In the genomic region with DNA sequence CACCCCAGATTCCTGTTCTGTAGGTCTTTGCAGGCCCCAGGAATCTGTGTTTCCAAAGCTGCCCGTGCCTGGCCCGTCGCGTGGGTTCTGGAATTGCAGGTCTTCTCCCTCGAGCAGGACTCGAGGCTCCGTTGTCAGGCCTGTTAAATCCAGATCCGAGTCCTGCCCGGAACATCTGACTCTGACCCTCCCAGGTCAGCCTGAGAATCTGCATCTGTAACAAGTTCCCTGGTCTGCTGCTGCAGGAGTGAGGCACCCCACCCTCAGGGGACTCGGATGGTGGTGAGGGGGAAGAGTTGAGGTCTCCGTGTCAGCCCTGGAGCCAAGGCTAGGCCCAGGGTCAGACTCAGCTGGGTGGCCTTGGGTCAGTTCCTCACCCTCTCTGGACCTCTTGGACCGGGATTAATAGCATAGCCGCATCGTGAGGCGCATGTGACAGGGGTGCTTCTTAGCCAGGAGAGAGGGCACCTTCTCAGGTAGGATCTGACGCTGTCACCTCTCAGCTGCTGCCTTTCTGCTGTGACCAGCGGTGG, we compare ENCODE assay signal across 9 cellular contexts. TPM values are rescaled to one million over a fixed set of nuclear protein-coding genes. Genes with fewer than 3 reads are reported as not detected.
A peak's percentile ranks its signal among the peaks of the same experiment; 100 is the strongest.
DNase-seq lines count a peak whose midpoint lies in the region; ATAC-seq, FAIRE-seq and TF ChIP-seq lines count a peak whose summit lies in the region.
"Had no signal": no experiment of that assay in that cellular context is flagged by ENCODE, and none has a peak within 500 bp of the region (broad histone marks: within the 10 kb centered on the region; RNA-seq: fewer than 3 reads in every experiment).

No MANE protein-coding gene starts in this region.

- 74 to 80% methylated on average over 17 of the region's 17 CpGs for WGBS in pancreas, 2 donors

- H4K20me1 ChIP-seq in Loucy (ENCODE audit: insufficient read depth, low read length, poor library complexity, severe bottlenecking), result no peaks in the 10 kb centered on the region

- peak overlapping the region; percentile 64; the same call in 1 of the 2 replicates for H2AFZ ChIP-seq in Loucy (ENCODE audit: low read length)

- POLR2A ChIA-PET in CD8-positive, alpha-beta memory T cell (lab: Charles Lee), result interaction anchor here (0.5 to 1.2 kb wide), 3 partner anchors 12 to 36 kb away, joined by 3 to 7 read pairs (median 3); partner anchors contain the start of gene TCF25

- CTCF ChIA-PET in CD8-positive, alpha-beta memory T cell (lab: Charles Lee), result interaction anchor here (1.2 to 2.0 kb wide), 3 partner anchors 8 to 99 kb away, joined by 3 to 5 read pairs (median 4); no protein-coding TSS in a partner anchor

- H3K9me3 Mint-ChIP-seq in CD8-positive, alpha-beta memory T cell, result peaks cover 0 to 5% (median 0%) of the 10 kb centered on the region in 5 donors
- no peaks in the 10 kb centered on the region for H3K9me3 Mint-ChIP-seq in effector memory CD8-positive, alpha-beta T cell

- H3K9me3 ChIP-seq in CD8-positive, alpha-beta memory T cell (ENCODE audit: low read length), result no peaks in the 10 kb centered on the region
- no peaks in the 10 kb centered on the region for H3K9me3 ChIP-seq in Loucy (ENCODE audit: insufficient read depth, low read depth, low read length)
- H3K9me3 ChIP-seq in pancreas, result no peaks in the 10 kb centered on the region

- H3K4me1 Mint-ChIP-seq in CD8-positive, alpha-beta memory T cell, result peaks cover 22 to 38% (median 25%) of the 10 kb centered on the region in 3 donors
- peaks cover 14 to 27% of the 10 kb centered on the region in 2 donors for H3K4me1 Mint-ChIP-seq in effector memory CD8-positive, alpha-beta T cell (ENCODE audit: low read depth in 2 of 2)

- peaks cover 1 to 9% of the 10 kb centered on the region in 2 donors for H3K27me3 Mint-ChIP-seq in CD8-positive, alpha-beta memory T cell
- H3K27me3 Mint-ChIP-seq in effector memory CD8-positive, alpha-beta T cell, result peaks cover 0 to 7% of the 10 kb centered on the region in 2 donors
- H3K27me3 Mint-ChIP-seq: activated naive CD8-positive, alpha-beta T cell had no signal

- FAIRE-seq in pancreas (lab: Jason Lieb, UNC), result no peak
- FAIRE-seq in urothelium cell line (lab: Jason Lieb, UNC), result no peak

- H3K4me3 Mint-ChIP-seq in CD8-positive, alpha-beta memory T cell, result peak overlapping the region; percentile 62 to 93 (median 71)
- peak overlapping the region; percentile 78 to 82 for H3K4me3 Mint-ChIP-seq in effector memory CD8-positive, alpha-beta T cell

- H3K79me2 ChIP-seq in Loucy (ENCODE audit: insufficient read depth, low read length), result no peaks in the 10 kb centered on the region

- H3K4me1 ChIP-seq in CD8-positive, alpha-beta memory T cell (ENCODE audit: insufficient read depth, low read length), result peaks cover 28% of the 10 kb centered on the region
- no peaks in the 10 kb centered on the region for H3K4me1 ChIP-seq in Loucy (ENCODE audit: insufficient read depth, low read length, poor library complexity, severe bottlenecking)
- H3K4me1 ChIP-seq in pancreas, result no peaks in the 10 kb centered on the region

- no peak for ATAC-seq in effector memory CD8-positive, alpha-beta T cell (replicated peaks)
- ATAC-seq in pancreas (peak; percentile 27 to 51 (median 36)), GM18870 (IDR thresholded peaks at IDR 0.05; ENCODE audit: unreplicated experiment) (no peak), HG03139 (IDR thresholded peaks at IDR 0.05; ENCODE audit: unreplicated experiment) (no peak)

- no peak for DNase-seq in CD8-positive, alpha-beta memory T cell
- no peak for DNase-seq in effector memory CD8-positive, alpha-beta T cell
- DNase-seq in pancreas (no peak), urothelium cell line (ENCODE audit: low spot score) (no peak)
- DNase-seq: NCI-H187 treated with DMSO at 0.1 percent for 48 hours had no signal

- no peak overlapping the region for H3K27ac ChIP-seq in CD8-positive, alpha-beta memory T cell (ENCODE audit: low read depth, low read length)
- no peak overlapping the region for H3K27ac ChIP-seq in pancreas

- no peak for TF ChIP-seq CTCF in Loucy (conservative IDR thresholded peaks at IDR 0.05; ENCODE audit: low read length)
- no peak for TF ChIP-seq CTCF in pancreas (IDR thresholded peaks at IDR 0.05)

- intact Hi-C loops in pancreas (cut with DNase I), result no loop called here

- H3K27me3 ChIP-seq in CD8-positive, alpha-beta memory T cell (ENCODE audit: insufficient read depth, low read length, poor library complexity, severe bottlenecking), result no peaks in the 10 kb centered on the region
- H3K27me3 ChIP-seq in Loucy (ENCODE audit: insufficient read depth, low read length, poor library complexity, severe bottlenecking) (no peaks in the 10 kb centered on the region), pancreas (no peaks in the 10 kb centered on the region)

- H3K36me3 ChIP-seq in CD8-positive, alpha-beta memory T cell (ENCODE audit: insufficient read depth, low read length), result no peaks in the 10 kb centered on the region
- H3K36me3 ChIP-seq in Loucy (ENCODE audit: insufficient read depth, low read length) (no peaks in the 10 kb centered on the region), pancreas (no peaks in the 10 kb centered on the region)

- peak overlapping the region; percentile 25 for H3K4me3 ChIP-seq in CD8-positive, alpha-beta memory T cell (ENCODE audit: low read length)
- H3K4me3 ChIP-seq in Loucy (ENCODE audit: low read length, poor library complexity, severe bottlenecking), result peak overlapping the region; percentile 43
- peak overlapping the region in 2 of 4 donors; percentile 14 to 33 for H3K4me3 ChIP-seq in pancreas

- peak overlapping the region; percentile 46 for H3K4me2 ChIP-seq in Loucy (ENCODE audit: low read depth, low read length, poor library complexity, severe bottlenecking)

- no peaks in the 10 kb centered on the region for H3F3A ChIP-seq in Loucy (ENCODE audit: low read depth)

- H3K36me3 Mint-ChIP-seq in CD8-positive, alpha-beta memory T cell, result no peaks in the 10 kb centered on the region
- H3K36me3 Mint-ChIP-seq in effector memory CD8-positive, alpha-beta T cell (ENCODE audit: insufficient read depth), result peaks cover 14% of the 10 kb centered on the region
- H3K36me3 Mint-ChIP-seq: activated naive CD8-positive, alpha-beta T cell had no signal

- H3K9ac ChIP-seq in Loucy (ENCODE audit: low read depth, low read length, poor library complexity, severe bottlenecking), result no peak overlapping the region

- H3K27ac Mint-ChIP-seq in CD8-positive, alpha-beta memory T cell, result peak overlapping the region in 3 of 8 donors; percentile 35 to 47 (median 47)
- no peak overlapping the region for H3K27ac Mint-ChIP-seq in effector memory CD8-positive, alpha-beta T cell
- H3K27ac Mint-ChIP-seq: activated naive CD8-positive, alpha-beta T cell had no signal

- no peaks in the 10 kb centered on the region for H3K9me2 ChIP-seq in Loucy (replicated peaks; ENCODE audit: low read depth, low read length)

RNA-seq across cellular contexts. Expression of gene SPIRE2, which starts 8.8 kb away (rescaled TPM):
- total RNA-seq in CD8-positive, alpha-beta memory T cell, result 1 to 10 TPM in 1 of 2 experiments, under 1 TPM in 1; 0.37 to 1.4 TPM
- polyA plus RNA-seq in CD8-positive, alpha-beta memory T cell, result 0.18 TPM
- total RNA-seq in pancreas, result 1 to 10 TPM; 1.6 to 3.8 (median 2.6) TPM
- 10 to 100 TPM in 1 of 2 donors, 1 to 10 TPM in 1; 6.7 to 11.5 TPM for polyA plus RNA-seq in pancreas

RNA-seq across cellular contexts. Expression of gene FANCA, which starts 20.6 kb away (rescaled TPM):
- 10 to 100 TPM; 88.0 to 94.0 TPM for total RNA-seq in CD8-positive, alpha-beta memory T cell
- polyA plus RNA-seq in CD8-positive, alpha-beta memory T cell, result 10.8 TPM
- total RNA-seq in pancreas, result 1 to 10 TPM in 5 of 6 donors, under 1 TPM in 1; 0.51 to 3.0 (median 2.1) TPM
- 1 to 10 TPM; 3.7 to 5.7 TPM for polyA plus RNA-seq in pancreas

RNA-seq across cellular contexts. Expression of gene TCF25, which starts 36.3 kb away (rescaled TPM):
- total RNA-seq in CD8-positive, alpha-beta memory T cell, result 100 to 1,000 TPM; 154 to 155 TPM
- 121 TPM for polyA plus RNA-seq in CD8-positive, alpha-beta memory T cell
- total RNA-seq in pancreas, result 100 to 1,000 TPM in 3 of 6 donors, 10 to 100 TPM in 3; 81.0 to 119 (median 100) TPM
- 100 to 1,000 TPM; 193 to 250 TPM for polyA plus RNA-seq in pancreas

Comparison
In these comparisons a context has a peak if more than half of its experiments do, and no peak if none do; other contexts are left out.
1. ATAC-seq: peak in pancreas (4 of 4); none in effector memory CD8-positive, alpha-beta T cell (single experiment), GM18870 (single experiment) and HG03139 (single experiment).
2. RNA of gene FANCA, which starts 20.6 kb away (total RNA-seq): 88.0 to 94.0 TPM in CD8-positive, alpha-beta memory T cell; 0.51 to 3.0 TPM in pancreas; every median in the first group is over 10 times any median in the second.